In genomic region chr4:4364486-4365208, GRCh38 we compare ENCODE assay signal across 28 cellular contexts. TPM values are rescaled to one million over a fixed set of nuclear protein-coding genes. Genes with fewer than 3 reads are reported as not detected.
"Had no signal": no experiment of that assay in that cellular context is flagged by ENCODE, and none has a peak within 500 bp of the region (broad histone marks: within the 10 kb centered on the region; RNA-seq: fewer than 3 reads in every experiment).

No MANE protein-coding gene starts in this region.

- DNase-seq: activated B cell treated with CpG ODN at 0.5 μM for 24 hours; activated CD4-positive, alpha-beta T cell treated with anti-CD3 and anti-CD28 coated beads for 36 hours; activated CD4-positive, alpha-beta T cell treated with anti-CD3 and anti-CD28 coated beads, Interleukin-2, amount 50 U/mL, for 4 hours; activated CD8-positive, alpha-beta memory T cell treated with anti-CD3 and anti-CD28 coated beads for 24 hours; activated CD8-positive, alpha-beta memory T cell treated with anti-CD3 and anti-CD28 coated beads, Interleukin-2, amount 50 U/mL, for 4 hours; activated naive CD4-positive, alpha-beta T cell; activated naive CD8-positive, alpha-beta T cell treated with anti-CD3 and anti-CD28 coated beads for 36 hours; activated T-cell treated with anti-CD3 and anti-CD28 coated beads, Interleukin-2, amount 50 U/mL, for 24 hours; central memory CD4-positive, alpha-beta T cell; dermis blood vessel endothelial cell; effector CD8-positive, alpha-beta T cell; glutamatergic neuron; lower lobe of right lung; naive thymus-derived CD4-positive, alpha-beta T cell; psoas muscle; right cardiac atrium; stimulated activated CD4-positive, alpha-beta T cell treated with anti-CD3 and anti-CD28 coated beads, Interleukin-4, amount 100 ng/mL, for 24 hours; stimulated activated naive CD8-positive, alpha-beta T cell treated with anti-CD3 and anti-CD28 coated beads, Interleukin-15, Interleukin-2, amounts not matched to agents 100 U/mL and 50 U/mL, for 24 hours; T1000; thyroid gland had no signal

- H3K4me1 Mint-ChIP-seq: activated B cell treated with CpG ODN at 0.5 μM for 24 hours; activated CD4-positive, alpha-beta T cell treated with anti-CD3 and anti-CD28 coated beads for 36 hours; activated naive CD8-positive, alpha-beta T cell treated with anti-CD3 and anti-CD28 coated beads for 36 hours; activated T-helper 17 cell treated with anti-CD3 and anti-CD28 coated beads, Interleukin-2, amount 50 U/mL, for 72 hours had no signal

- H3K36me3 ChIP-seq: lower lobe of right lung, thyroid gland, upper lobe of right lung had no signal

- H3K27ac ChIP-seq: foreskin keratinocyte, hepatocyte, lower lobe of right lung, psoas muscle, thyroid gland, upper lobe of right lung had no signal

- H3K4me3 ChIP-seq: hepatocyte, lower lobe of right lung, psoas muscle, thyroid gland, upper lobe of right lung had no signal

- H3K79me2 ChIP-seq: hepatocyte had no signal

- H3K4me1 ChIP-seq: foreskin keratinocyte, lower lobe of right lung, psoas muscle, thyroid gland, upper lobe of right lung had no signal

- H3K27me3 Mint-ChIP-seq: activated naive CD8-positive, alpha-beta T cell treated with anti-CD3 and anti-CD28 coated beads for 36 hours had no signal

- ATAC-seq: activated CD4-positive, alpha-beta T cell treated with anti-CD3 and anti-CD28 coated beads for 36 hours; activated T-helper 17 cell treated with anti-CD3 and anti-CD28 coated beads, Interleukin-2, amount 50 U/mL, for 72 hours; foreskin keratinocyte; left lobe of liver; lower lobe of right lung; naive thymus-derived CD4-positive, alpha-beta T cell; psoas muscle; right cardiac atrium; stimulated activated naive CD8-positive, alpha-beta T cell treated with anti-CD3 and anti-CD28 coated beads, Interleukin-15, Interleukin-2, amounts not matched to agents 100 U/mL and 50 U/mL, for 24 hours; upper lobe of right lung had no signal

- H2AFZ ChIP-seq: hepatocyte had no signal

- H3K27ac Mint-ChIP-seq: activated B cell treated with CpG ODN at 0.5 μM for 24 hours; activated CD4-positive, alpha-beta T cell treated with anti-CD3 and anti-CD28 coated beads for 36 hours; activated naive CD8-positive, alpha-beta T cell treated with anti-CD3 and anti-CD28 coated beads for 36 hours; activated T-cell treated with anti-CD3 and anti-CD28 coated beads, Interleukin-2, amount 50 U/mL, for 24 hours; activated T-helper 17 cell treated with anti-CD3 and anti-CD28 coated beads, Interleukin-2, amount 50 U/mL, for 72 hours; T-helper 1 cell treated with Interleukin-12 subunit alpha and Interleukin-12 subunit beta and Interleukin-4 antibody, amounts not matched to agents 30 μg/mL and 1 μg/mL, for 36 hours had no signal

- H3K9me3 ChIP-seq: lower lobe of right lung, psoas muscle, thyroid gland, upper lobe of right lung had no signal

- H3K4me3 Mint-ChIP-seq: activated B cell treated with CpG ODN at 0.5 μM for 24 hours; activated CD4-positive, alpha-beta T cell treated with anti-CD3 and anti-CD28 coated beads for 36 hours; activated naive CD8-positive, alpha-beta T cell treated with anti-CD3 and anti-CD28 coated beads for 36 hours; activated T-cell treated with anti-CD3 and anti-CD28 coated beads, Interleukin-2, amount 50 U/mL, for 24 hours; activated T-helper 17 cell treated with anti-CD3 and anti-CD28 coated beads, Interleukin-2, amount 50 U/mL, for 72 hours; naive thymus-derived CD4-positive, alpha-beta T cell; neural crest cell; T-helper 1 cell treated with Interleukin-12 subunit alpha and Interleukin-12 subunit beta and Interleukin-4 antibody, amounts not matched to agents 30 μg/mL and 1 μg/mL, for 36 hours had no signal

- H3K4me2 ChIP-seq: hepatocyte had no signal

- H3K9me3 Mint-ChIP-seq: activated T-helper 17 cell treated with anti-CD3 and anti-CD28 coated beads, Interleukin-2, amount 50 U/mL, for 72 hours had no signal

- H3K27me3 ChIP-seq: foreskin keratinocyte, hepatocyte, thyroid gland had no signal

RNA-seq across cellular contexts. Expression of gene NSG1, which starts 22.3 kb away (rescaled TPM):
- total RNA-seq: activated B cell treated with CpG ODN at 0.5 μM for 24 hours, dermis blood vessel endothelial cell, osteocyte had no signal
